35 cellular contexts compared by ENCODE assay signal in the genomic region with DNA sequence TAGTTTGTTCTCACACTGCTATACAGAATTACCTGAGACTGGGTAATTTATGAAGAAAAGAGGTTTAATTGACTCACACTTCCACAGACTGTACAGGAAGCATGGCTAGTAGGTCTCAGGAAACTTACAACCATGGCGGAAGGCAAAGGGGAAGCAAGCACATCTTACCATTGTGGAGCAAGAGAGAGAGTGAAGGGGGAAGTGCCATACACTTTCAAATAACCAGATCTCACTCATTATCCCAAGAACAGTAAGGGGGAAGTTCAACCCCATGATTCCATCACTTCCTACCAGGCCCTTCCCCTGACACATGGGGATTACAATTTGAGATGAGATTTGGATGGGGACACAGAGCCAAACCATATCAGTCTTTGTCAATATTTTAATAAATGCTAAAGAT. TPM values are rescaled to one million over a fixed set of nuclear protein-coding genes. Genes with fewer than 3 reads are reported as not detected.
"Had no signal": no experiment of that assay in that cellular context is flagged by ENCODE, and none has a peak within 500 bp of the region (broad histone marks: within the 10 kb centered on the region; RNA-seq: fewer than 3 reads in every experiment).

No MANE protein-coding gene starts in this region.

- H3K36me3 ChIP-seq: ascending aorta, cardiac muscle cell, gastrocnemius medialis, left ventricle myocardium inferior, neutrophil, uterus, WERI-Rb-1 had no signal

- H3K4me3 Mint-ChIP-seq: activated naive CD4-positive, alpha-beta T cell treated with anti-CD3 and anti-CD28 coated beads, Interleukin-2, amount 10 ng/mL, durations not matched to agents 7 days and 5 days; activated naive CD8-positive, alpha-beta T cell treated with anti-CD3 and anti-CD28 coated beads, Interleukin-2, amount 10 ng/mL, durations not matched to agents 7 days and 5 days; brain; effector memory CD8-positive, alpha-beta T cell; naive B cell; nephron progenitor cell had no signal

- H3K27me3 ChIP-seq: ascending aorta, cardiac muscle cell, gastrocnemius medialis, neutrophil, testis, uterus had no signal

- H3K4me1 Mint-ChIP-seq: activated naive CD4-positive, alpha-beta T cell treated with anti-CD3 and anti-CD28 coated beads, Interleukin-2, amount 10 ng/mL, durations not matched to agents 7 days and 5 days; activated naive CD8-positive, alpha-beta T cell treated with anti-CD3 and anti-CD28 coated beads, Interleukin-2, amount 10 ng/mL, durations not matched to agents 7 days and 5 days; brain; naive B cell; nephron progenitor cell had no signal

- H3K27me3 Mint-ChIP-seq: progenitor cell of endocrine pancreas had no signal

- H3K9me3 Mint-ChIP-seq: activated naive CD4-positive, alpha-beta T cell treated with anti-CD3 and anti-CD28 coated beads, Interleukin-2, amount 10 ng/mL, durations not matched to agents 7 days and 5 days; activated naive CD8-positive, alpha-beta T cell treated with anti-CD3 and anti-CD28 coated beads, Interleukin-2, amount 10 ng/mL, durations not matched to agents 7 days and 5 days; effector memory CD8-positive, alpha-beta T cell had no signal

- H3K4me1 ChIP-seq: ascending aorta, gastrocnemius medialis, left ventricle myocardium inferior, testis, uterus had no signal

- ATAC-seq: activated CD4-positive, CD25-positive, alpha-beta regulatory T cell treated with anti-CD3 and anti-CD28 coated beads, Interleukin-2, amount 50 U/mL, for 24 hours; effector memory CD8-positive, alpha-beta T cell; gastrocnemius medialis; sciatic nerve; stimulated activated naive CD8-positive, alpha-beta T cell treated with anti-CD3 and anti-CD28 coated beads, Interleukin-15, Interleukin-2, amounts not matched to agents 100 U/mL and 50 U/mL, for 24 hours had no signal

- DNase-seq: activated CD4-positive, alpha-beta T cell treated with anti-CD3 and anti-CD28 coated beads for 48 hours; activated CD4-positive, alpha-beta T cell treated with anti-CD3 and anti-CD28 coated beads, Interleukin-2, amount 50 U/mL, for 48 hours; activated CD8-positive, alpha-beta memory T cell treated with anti-CD3 and anti-CD28 coated beads for 24 hours; activated effector memory CD4-positive, alpha-beta T cell treated with anti-CD3 and anti-CD28 coated beads, Interleukin-2, amount 50 U/mL, for 16 hours; activated naive CD4-positive, alpha-beta T cell treated with anti-CD3 and anti-CD28 coated beads, Interleukin-2, amount 10 ng/mL, durations not matched to agents 7 days and 5 days; activated naive CD8-positive, alpha-beta T cell treated with anti-CD3 and anti-CD28 coated beads, Interleukin-2, amount 10 ng/mL, durations not matched to agents 7 days and 5 days; dorsolateral prefrontal cortex; effector memory CD8-positive, alpha-beta T cell; erythroblast; gastrocnemius medialis; glutamatergic neuron; left ventricle myocardium inferior; naive B cell; nephron progenitor cell; retina; stimulated activated CD4-positive, alpha-beta T cell treated with anti-CD3 and anti-CD28 coated beads, Interleukin-12 subunit alpha, Interleukin-12 subunit beta, amount 100 ng/mL, for 4 hours; stimulated activated CD4-positive, alpha-beta T cell treated with anti-CD3 and anti-CD28 coated beads, Interleukin-4, amount 100 ng/mL, for 1 hour; stimulated activated naive CD8-positive, alpha-beta T cell treated with anti-CD3 and anti-CD28 coated beads, Interleukin-15, Interleukin-2, amounts not matched to agents 100 U/mL and 50 U/mL, for 24 hours; testis; trophoblast cell; uterus; WERI-Rb-1 had no signal

- H3K36me3 Mint-ChIP-seq: activated naive CD4-positive, alpha-beta T cell treated with anti-CD3 and anti-CD28 coated beads, Interleukin-2, amount 10 ng/mL, durations not matched to agents 7 days and 5 days; activated naive CD8-positive, alpha-beta T cell treated with anti-CD3 and anti-CD28 coated beads, Interleukin-2, amount 10 ng/mL, durations not matched to agents 7 days and 5 days; brain had no signal

- H3K27ac Mint-ChIP-seq: activated naive CD4-positive, alpha-beta T cell treated with anti-CD3 and anti-CD28 coated beads, Interleukin-2, amount 10 ng/mL, durations not matched to agents 7 days and 5 days; activated naive CD8-positive, alpha-beta T cell treated with anti-CD3 and anti-CD28 coated beads, Interleukin-2, amount 10 ng/mL, durations not matched to agents 7 days and 5 days; brain; effector memory CD8-positive, alpha-beta T cell; naive B cell; nephron progenitor cell; progenitor cell of endocrine pancreas had no signal

- H3K27ac ChIP-seq: ascending aorta, cardiac muscle cell, coronary artery, dorsolateral prefrontal cortex, gastrocnemius medialis, left ventricle myocardium inferior, neutrophil, skin epidermis, testis, uterus, WERI-Rb-1 had no signal

- H3K9me3 ChIP-seq: ascending aorta, gastrocnemius medialis, neutrophil, testis, uterus had no signal

- H3K4me3 ChIP-seq: ascending aorta, cardiac muscle cell, coronary artery, dorsolateral prefrontal cortex, gastrocnemius medialis, left ventricle myocardium inferior, skin epidermis, testis, uterus had no signal

RNA-seq across cellular contexts. Expression of gene CRYGB, which starts 5.0 kb away (rescaled TPM):
- total RNA-seq: activated naive CD8-positive, alpha-beta T cell treated with anti-CD3 and anti-CD28 coated beads, Interleukin-2, amount 10 ng/mL, durations not matched to agents 7 days and 5 days; ascending aorta; cardiac muscle cell; cerebellum; gastrocnemius medialis; left ventricle myocardium inferior; lung microvascular endothelial cell; mesenteric fat pad; osteocyte; progenitor cell of endocrine pancreas; sciatic nerve; uterus had no signal

RNA-seq across cellular contexts. Expression of gene CRYGA, which starts 12.4 kb away (rescaled TPM):
- total RNA-seq: activated naive CD8-positive, alpha-beta T cell treated with anti-CD3 and anti-CD28 coated beads, Interleukin-2, amount 10 ng/mL, durations not matched to agents 7 days and 5 days; ascending aorta; cardiac muscle cell; cerebellum; gastrocnemius medialis; left ventricle myocardium inferior; lung microvascular endothelial cell; mesenteric fat pad; osteocyte; progenitor cell of endocrine pancreas; sciatic nerve; testis; uterus had no signal

RNA-seq across cellular contexts. Expression of gene CRYGC, which starts 21.3 kb away (rescaled TPM):
- total RNA-seq: activated naive CD8-positive, alpha-beta T cell treated with anti-CD3 and anti-CD28 coated beads, Interleukin-2, amount 10 ng/mL, durations not matched to agents 7 days and 5 days; ascending aorta; cardiac muscle cell; cerebellum; dorsolateral prefrontal cortex; gastrocnemius medialis; left ventricle myocardium inferior; lung microvascular endothelial cell; mesenteric fat pad; osteocyte; progenitor cell of endocrine pancreas; sciatic nerve; uterus had no signal

RNA-seq across cellular contexts. Expression of gene CRYGD, which starts 26.6 kb away (rescaled TPM):
- total RNA-seq: activated naive CD8-positive, alpha-beta T cell treated with anti-CD3 and anti-CD28 coated beads, Interleukin-2, amount 10 ng/mL, durations not matched to agents 7 days and 5 days; ascending aorta; cardiac muscle cell; gastrocnemius medialis; left ventricle myocardium inferior; lung microvascular endothelial cell; mesenteric fat pad; osteocyte; progenitor cell of endocrine pancreas; sciatic nerve; testis; uterus had no signal

RNA-seq across cellular contexts. Expression of gene C2orf80, which starts 38.9 kb away (rescaled TPM):
- total RNA-seq: activated naive CD8-positive, alpha-beta T cell treated with anti-CD3 and anti-CD28 coated beads, Interleukin-2, amount 10 ng/mL, durations not matched to agents 7 days and 5 days; ascending aorta; cardiac muscle cell; gastrocnemius medialis; left ventricle myocardium inferior; lung microvascular endothelial cell; mesenteric fat pad; osteocyte; progenitor cell of endocrine pancreas; sciatic nerve; testis; uterus had no signal
